8 cellular contexts compared by ENCODE assay signal in genomic region chr12:6765634-6766581, GRCh38. TPM values are rescaled to one million over a fixed set of nuclear protein-coding genes. Genes with fewer than 3 reads are reported as not detected.
DNase-seq lines count a peak whose midpoint lies in the region; ATAC-seq and TF ChIP-seq lines count a peak whose summit lies in the region.

TSS of gene PTMS (plus strand) at chr12:6766363. CDS start at chr12:6766706, 343 bp downstream.

- no peaks in the 10 kb centered on the region for H3K27me3 ChIP-seq in endodermal cell (ENCODE audit: control insufficient read depth, insufficient read depth, low read length, poor library complexity, severe bottlenecking)

- H3K27me3 Mint-ChIP-seq in T-helper 17 cell: peaks cover 54% of the 10 kb centered on the region
- peaks cover 4% of the 10 kb centered on the region for H3K27me3 Mint-ChIP-seq in endodermal cell (ENCODE audit: insufficient read depth)
- H3K27me3 Mint-ChIP-seq in memory B cell: peaks cover 40% of the 10 kb centered on the region

- peaks cover 31% of the 10 kb centered on the region for H3K4me1 Mint-ChIP-seq in T-helper 17 cell
- H3K4me1 Mint-ChIP-seq in endodermal cell: peaks cover 44% of the 10 kb centered on the region
- peaks cover 22% of the 10 kb centered on the region for H3K4me1 Mint-ChIP-seq in memory B cell

- peaks cover 11% of the 10 kb centered on the region for H3K36me3 Mint-ChIP-seq in T-helper 17 cell (ENCODE audit: low read depth)
- H3K36me3 Mint-ChIP-seq in endodermal cell (ENCODE audit: low read depth): peaks cover 15% of the 10 kb centered on the region
- H3K36me3 Mint-ChIP-seq in memory B cell: peaks cover 2% of the 10 kb centered on the region

- DNase-seq in ELF-1 (ENCODE audit: low read depth, low spot score) (peak; percentile 83), H4 (ENCODE audit: low spot score) (peak; percentile 98), NCI-H1417 (lab: John Stamatoyannopoulos, UW) (peak; percentile 81 to 94 (median 91)), T-helper 17 cell (peak in 1 of 3 donors; percentile 32), endodermal cell (peak; percentile 98), memory B cell (ENCODE audit: low spot score in 2 of 2) (no peak)
- no peak for DNase-seq in stimulated activated CD4-positive, alpha-beta T cell treated with anti-CD3 and anti-CD28 coated beads, Interleukin-1b, Interleukin-23, amount 100 ng/mL, for 48 hours

- peak within 1 kb of the TSS; percentile 82 for H3K9ac ChIP-seq in endodermal cell (ENCODE audit: extremely low read depth, low read length, poor library complexity, severe bottlenecking)

- H3K36me3 ChIP-seq in endodermal cell (ENCODE audit: control insufficient read depth, insufficient read depth, low read length): peaks cover 15% of the 10 kb centered on the region

- H3K27ac Mint-ChIP-seq in T-helper 17 cell: peak within 1 kb of the TSS; percentile 60
- peak within 1 kb of the TSS; percentile 91 for H3K27ac Mint-ChIP-seq in endodermal cell
- peak within 1 kb of the TSS; percentile 49 for H3K27ac Mint-ChIP-seq in memory B cell

- peak within 1 kb of the TSS; percentile 94 for H3K4me3 ChIP-seq in endodermal cell (ENCODE audit: low read length)

- TF ChIP-seq CTCF in endodermal cell (conservative IDR thresholded peaks at IDR 0.05): no peak

- no peaks in the 10 kb centered on the region for H3K9me3 ChIP-seq in T-helper 17 cell (ENCODE audit: control insufficient read depth, low read length, poor library complexity, severe bottlenecking)
- H3K9me3 ChIP-seq in endodermal cell (ENCODE audit: control insufficient read depth, low read length): no peaks in the 10 kb centered on the region

- H3K9me3 Mint-ChIP-seq in endodermal cell (no peaks in the 10 kb centered on the region), memory B cell (no peaks in the 10 kb centered on the region)

- peak within 1 kb of the TSS; percentile 65 for H3K27ac ChIP-seq in endodermal cell (ENCODE audit: low read depth, low read length)
- H3K27ac ChIP-seq in temporal lobe (ENCODE audit: low read depth, low read length): peak within 1 kb of the TSS; percentile 83

- WGBS in endodermal cell (ENCODE audit: insufficient coverage in 1 of 2, insufficient read length in 1 of 2), 2 experiments: 0% methylated on average over 10 to 60 of the region's 63 CpGs

- ATAC-seq in T-helper 17 cell: peak; percentile 5
- ATAC-seq in memory B cell (ENCODE audit: low read depth): peak; percentile 9

- peaks cover 15% of the 10 kb centered on the region for H3K4me1 ChIP-seq in endodermal cell (ENCODE audit: control insufficient read depth, insufficient read depth, low read length)

- peak within 1 kb of the TSS; percentile 95 for H3K4me3 Mint-ChIP-seq in T-helper 17 cell
- peak within 1 kb of the TSS; percentile 82 for H3K4me3 Mint-ChIP-seq in endodermal cell
- peak within 1 kb of the TSS; percentile 93 for H3K4me3 Mint-ChIP-seq in memory B cell

RNA-seq across cellular contexts. Expression of gene PTMS, which starts in this region (rescaled TPM):
- 122 and 133 TPM in 2 replicates for total RNA-seq in H4 (2014; rRNA removed; shearing (Covaris generic))
- 10 to 100 TPM in 1 of 2 donors, 1 to 10 TPM in 1; 7.0 to 12.0 TPM for total RNA-seq in T-helper 17 cell
- total RNA-seq in endodermal cell: 100 to 1,000 TPM; 637 to 888 TPM
- polyA plus RNA-seq in endodermal cell (2013, experiment 1 of 2): 935 TPM
- polyA plus RNA-seq in endodermal cell (2013, experiment 2 of 2): 1,020 TPM
- 93.7 TPM for total RNA-seq in temporal lobe

Comparison
In these comparisons a context has a peak if more than half of its experiments do, and no peak if none do; other contexts are left out.
1. DNase-seq: peak in ELF-1 (single experiment), H4 (single experiment), NCI-H1417 (3 of 3) and endodermal cell (single experiment); none in memory B cell (0 of 2) and stimulated activated CD4-positive, alpha-beta T cell treated with anti-CD3 and anti-CD28 coated beads, Interleukin-1b, Interleukin-23, amount 100 ng/mL, for 48 hours (single experiment).
2. Peak in every context shown above with its lines, with median percentiles within 50 percentile points of each other: H3K27ac Mint-ChIP-seq and H3K4me3 Mint-ChIP-seq.